ENCODE assay signal across 16 cellular contexts in the genomic region with DNA sequence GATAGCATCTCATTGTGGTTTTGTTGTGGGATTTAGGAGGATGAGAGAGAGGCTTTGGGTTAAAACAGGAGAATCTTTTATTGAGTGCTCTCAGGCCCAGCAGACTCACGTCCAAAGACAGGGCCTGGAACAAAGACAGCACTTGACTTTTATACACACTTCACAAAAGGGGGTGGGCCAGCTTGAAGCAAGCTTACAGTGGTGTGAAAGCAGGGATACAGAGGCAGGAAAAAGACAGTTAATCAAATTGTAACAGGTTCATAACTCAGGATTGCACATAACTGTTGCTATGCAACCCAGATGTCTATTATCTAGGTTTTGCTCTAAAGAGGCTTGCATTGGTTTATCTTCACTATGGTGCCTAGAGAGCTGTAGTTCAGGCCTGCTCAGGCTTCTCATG. TPM values are rescaled to one million over a fixed set of nuclear protein-coding genes. Genes with fewer than 3 reads are reported as not detected.
DNase-seq lines count a peak whose midpoint lies in the region; ATAC-seq lines count a peak whose summit lies in the region.
"Had no signal": no experiment of that assay in that cellular context is flagged by ENCODE, and none has a peak within 500 bp of the region (broad histone marks: within the 10 kb centered on the region; RNA-seq: fewer than 3 reads in every experiment).

No MANE protein-coding gene starts in this region.

- H3K4me1 Mint-ChIP-seq in activated CD4-positive, alpha-beta T cell treated with anti-CD3 and anti-CD28 coated beads, Interleukin-2, amount 10 ng/mL, durations not matched to agents 24 days and 14 days = peaks cover 65% of the 10 kb centered on the region
- H3K4me1 Mint-ChIP-seq in activated CD4-positive, alpha-beta memory T cell treated with anti-CD3 and anti-CD28 coated beads for 36 hours (ENCODE audit: low read depth) = peaks cover 74% of the 10 kb centered on the region
- peaks cover 35 to 73% (median 55%) of the 10 kb centered on the region in 4 donors for H3K4me1 Mint-ChIP-seq in naive thymus-derived CD8-positive, alpha-beta T cell

- H3K27me3 Mint-ChIP-seq in activated CD4-positive, alpha-beta T cell treated with anti-CD3 and anti-CD28 coated beads, Interleukin-2, amount 10 ng/mL, durations not matched to agents 24 days and 14 days = no peaks in the 10 kb centered on the region
- peaks cover 2% of the 10 kb centered on the region for H3K27me3 Mint-ChIP-seq in activated CD4-positive, alpha-beta memory T cell treated with anti-CD3 and anti-CD28 coated beads for 36 hours
- no peaks in the 10 kb centered on the region for H3K27me3 Mint-ChIP-seq in naive thymus-derived CD8-positive, alpha-beta T cell

- H3K27ac Mint-ChIP-seq in activated CD4-positive, alpha-beta T cell treated with anti-CD3 and anti-CD28 coated beads, Interleukin-2, amount 10 ng/mL, durations not matched to agents 24 days and 14 days = peak overlapping the region; percentile 88
- peak overlapping the region; percentile 80 for H3K27ac Mint-ChIP-seq in activated CD4-positive, alpha-beta memory T cell treated with anti-CD3 and anti-CD28 coated beads for 36 hours
- peak overlapping the region in 8 of 10 donors; percentile 3 to 88 (median 77) for H3K27ac Mint-ChIP-seq in naive thymus-derived CD8-positive, alpha-beta T cell

- POLR2A ChIA-PET in activated CD4-positive, alpha-beta memory T cell treated with anti-CD3 and anti-CD28 coated beads for 36 hours (lab: Charles Lee) = interaction anchor here (1.0 to 1.2 kb wide), 2 partner anchors 16 to 20 kb away, joined by 4 to 5 read pairs; no protein-coding TSS in a partner anchor
- POLR2A ChIA-PET in naive thymus-derived CD8-positive, alpha-beta T cell (lab: Charles Lee) = interaction anchor here (1.0 to 23.8 kb wide), 2 partner anchors 15 to 29 kb away, joined by 3 to 562 read pairs; no protein-coding TSS in a partner anchor

- DNase-seq in activated CD4-positive, alpha-beta T cell treated with anti-CD3 and anti-CD28 coated beads, Interleukin-2, amount 10 ng/mL, durations not matched to agents 24 days and 14 days = peak; percentile 74
- DNase-seq in activated CD4-positive, alpha-beta T cell treated with anti-CD3 and anti-CD28 coated beads, Interleukin-2, amount 50 U/mL, for 4 hours = no peak
- DNase-seq in Jurkat, Clone E6-1 (ENCODE audit: low read depth, low spot score) = peak; percentile 28
- DNase-seq in activated CD4-positive, alpha-beta memory T cell treated with anti-CD3 and anti-CD28 coated beads for 36 hours = no peak
- DNase-seq in naive thymus-derived CD8-positive, alpha-beta T cell = no peak
- DNase-seq in NCI-H146 treated with DMSO at 0.1 percent for 48 hours (lab: John Stamatoyannopoulos, UW; ENCODE audit: unreplicated experiment) (no peak), NCI-H2081 treated with DMSO at 0.1 percent for 48 hours (lab: John Stamatoyannopoulos, UW) (no peak)
- DNase-seq: activated CD8-positive, alpha-beta memory T cell treated with anti-CD3 and anti-CD28 coated beads for 24 hours; adrenal gland; foreskin keratinocyte; GDM1; NCI-H2171; T1000 had no signal

- CTCF ChIA-PET in activated CD4-positive, alpha-beta memory T cell treated with anti-CD3 and anti-CD28 coated beads for 36 hours (lab: Charles Lee) = interaction anchor here (1.0 to 1.5 kb wide), 4 partner anchors 12 to 37 kb away, joined by 3 to 8 read pairs (median 6); no protein-coding TSS in a partner anchor

- peak overlapping the region; percentile 74 for H3K4me3 Mint-ChIP-seq in activated CD4-positive, alpha-beta T cell treated with anti-CD3 and anti-CD28 coated beads, Interleukin-2, amount 10 ng/mL, durations not matched to agents 24 days and 14 days
- peak overlapping the region; percentile 57 for H3K4me3 Mint-ChIP-seq in activated CD4-positive, alpha-beta memory T cell treated with anti-CD3 and anti-CD28 coated beads for 36 hours
- H3K4me3 Mint-ChIP-seq in naive thymus-derived CD8-positive, alpha-beta T cell = peak overlapping the region in 8 of 10 donors; percentile 4 to 64 (median 15)
- H3K4me3 Mint-ChIP-seq: central memory CD8-positive, alpha-beta T cell had no signal

- intact Hi-C loops in activated CD4-positive, alpha-beta T cell treated with anti-CD3 and anti-CD28 coated beads, Interleukin-2, amount 10 ng/mL, durations not matched to agents 24 days and 14 days (cut with micrococcal nuclease) = loop anchor here (2.0 to 5.0 kb wide), 4 partner anchors 15 to 271 kb away; a partner anchor contains a TSS
- intact Hi-C loops in activated CD4-positive, alpha-beta memory T cell treated with anti-CD3 and anti-CD28 coated beads for 36 hours (cut with micrococcal nuclease) = no loop called here

- H3K9me3 Mint-ChIP-seq in activated CD4-positive, alpha-beta T cell treated with anti-CD3 and anti-CD28 coated beads, Interleukin-2, amount 10 ng/mL, durations not matched to agents 24 days and 14 days = peaks cover 23% of the 10 kb centered on the region
- peaks cover 33% of the 10 kb centered on the region for H3K9me3 Mint-ChIP-seq in activated CD4-positive, alpha-beta memory T cell treated with anti-CD3 and anti-CD28 coated beads for 36 hours
- H3K9me3 Mint-ChIP-seq in naive thymus-derived CD8-positive, alpha-beta T cell = peaks cover 0 to 24% (median 12%) of the 10 kb centered on the region in 9 donors
- H3K9me3 Mint-ChIP-seq: central memory CD8-positive, alpha-beta T cell had no signal

- H3K4me3 ChIP-seq in Jurkat, Clone E6-1 (ENCODE audit: low read length) = no peak overlapping the region
- H3K4me3 ChIP-seq: adrenal gland had no signal

- no peak for ATAC-seq in naive thymus-derived CD8-positive, alpha-beta T cell
- ATAC-seq in HG03175 (IDR thresholded peaks at IDR 0.05; ENCODE audit: unreplicated experiment) = no peak
- ATAC-seq: foreskin keratinocyte had no signal

- peaks cover 35% of the 10 kb centered on the region for H3K36me3 Mint-ChIP-seq in activated CD4-positive, alpha-beta T cell treated with anti-CD3 and anti-CD28 coated beads, Interleukin-2, amount 10 ng/mL, durations not matched to agents 24 days and 14 days (ENCODE audit: low read depth)
- peaks cover 12% of the 10 kb centered on the region for H3K36me3 Mint-ChIP-seq in activated CD4-positive, alpha-beta memory T cell treated with anti-CD3 and anti-CD28 coated beads for 36 hours
- H3K36me3 Mint-ChIP-seq in naive thymus-derived CD8-positive, alpha-beta T cell = peaks cover 0 to 5% (median 5%) of the 10 kb centered on the region in 3 donors

RNA-seq across cellular contexts. Expression of a gene that starts 42.3 kb away (rescaled TPM):
- 31.1 and 32.8 TPM in 2 replicates for total RNA-seq in activated CD4-positive, alpha-beta T cell treated with anti-CD3 and anti-CD28 coated beads, Interleukin-2, amount 10 ng/mL, durations not matched to agents 24 days and 14 days
- polyA plus RNA-seq in Jurkat, Clone E6-1 (2012; ENCODE audit: insufficient read depth, insufficient read length) = 3.1 TPM
- total RNA-seq in activated CD4-positive, alpha-beta memory T cell treated with anti-CD3 and anti-CD28 coated beads for 36 hours = 10 to 100 TPM; 40.8 to 40.9 TPM
- total RNA-seq in naive thymus-derived CD8-positive, alpha-beta T cell = 10 to 100 TPM; 56.7 to 59.1 TPM
- polyA plus RNA-seq in naive thymus-derived CD8-positive, alpha-beta T cell = 10 to 100 TPM; 16.7 to 44.2 (median 19.8) TPM
- total RNA-seq: foreskin keratinocyte, HT-29 had no signal
- polyA plus RNA-seq: foreskin keratinocyte had no signal

Comparison
In these comparisons a context has a peak if more than half of its experiments do, and no peak if none do; other contexts are left out.
1. DNase-seq: peak in activated CD4-positive, alpha-beta T cell treated with anti-CD3 and anti-CD28 coated beads, Interleukin-2, amount 10 ng/mL, durations not matched to agents 24 days and 14 days (single experiment) and Jurkat, Clone E6-1 (single experiment); none in activated CD4-positive, alpha-beta T cell treated with anti-CD3 and anti-CD28 coated beads, Interleukin-2, amount 50 U/mL, for 4 hours (0 of 2), activated CD4-positive, alpha-beta memory T cell treated with anti-CD3 and anti-CD28 coated beads for 36 hours (single experiment), naive thymus-derived CD8-positive, alpha-beta T cell (0 of 10), NCI-H146 treated with DMSO at 0.1 percent for 48 hours (single experiment) and NCI-H2081 treated with DMSO at 0.1 percent for 48 hours (single experiment).
2. H3K4me3 Mint-ChIP-seq: peak in every context shown above with its lines; median percentile 74 in activated CD4-positive, alpha-beta T cell treated with anti-CD3 and anti-CD28 coated beads, Interleukin-2, amount 10 ng/mL, durations not matched to agents 24 days and 14 days; 57 in activated CD4-positive, alpha-beta memory T cell treated with anti-CD3 and anti-CD28 coated beads for 36 hours; 15 in naive thymus-derived CD8-positive, alpha-beta T cell.
3. Peak in every context shown above with its lines, with median percentiles within 50 percentile points of each other: H3K27ac Mint-ChIP-seq.